ENCODE assay signal across 8 cellular contexts in the genomic region with DNA sequence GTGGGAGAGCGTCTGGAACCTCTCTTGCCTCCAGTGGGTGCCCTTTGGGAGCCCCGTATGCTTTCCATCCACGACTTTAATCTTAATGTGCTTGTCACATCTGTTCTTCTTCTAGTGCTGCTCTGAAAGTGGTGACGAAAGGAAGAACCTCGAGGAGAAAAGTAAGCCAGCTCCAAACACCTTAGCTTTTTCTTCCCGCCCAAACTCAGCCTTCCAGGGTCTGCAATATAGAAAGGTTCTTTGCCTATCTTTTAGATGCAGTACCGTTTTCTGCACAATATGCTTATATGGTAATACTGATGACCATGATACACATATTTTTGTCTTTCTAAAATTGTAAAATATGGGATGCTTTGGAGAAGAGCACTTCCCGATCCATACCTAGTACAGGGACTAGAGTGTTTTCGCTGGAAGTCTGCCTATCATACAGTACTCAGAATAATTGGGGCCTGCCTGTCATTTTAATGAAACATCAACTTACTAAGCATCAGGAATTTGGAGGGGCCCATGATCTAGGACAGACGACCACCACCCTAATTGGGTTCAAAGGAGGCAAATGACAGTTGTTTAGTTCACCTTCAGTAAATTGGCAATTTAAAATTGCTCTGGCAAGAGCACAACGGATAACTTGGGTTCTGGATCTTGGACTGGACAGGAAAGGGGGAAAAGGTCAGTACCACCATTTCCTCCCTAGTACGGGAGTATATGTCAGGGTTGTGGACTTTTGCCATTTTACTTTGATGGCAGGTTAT. TPM values are rescaled to one million over a fixed set of nuclear protein-coding genes. Genes with fewer than 3 reads are reported as not detected.
DNase-seq lines count a peak whose midpoint lies in the region; TF ChIP-seq lines count a peak whose summit lies in the region.

No MANE protein-coding gene starts in this region.

- peak overlapping the region; percentile 94 for H2AFZ ChIP-seq in ACC112 (ENCODE audit: low read length, unreplicated experiment)

- H3K27me3 ChIP-seq in ACC112 (ENCODE audit: insufficient read depth, low read length) = no peaks in the 10 kb centered on the region
- no peaks in the 10 kb centered on the region for H3K27me3 ChIP-seq in HUES64 (ENCODE audit: insufficient read depth, low read length)
- no peaks in the 10 kb centered on the region for H3K27me3 ChIP-seq in muscle layer of duodenum (ENCODE audit: low read depth, low read length)

- H3K4me3 ChIP-seq in ACC112 (ENCODE audit: low read depth, low read length) = peak overlapping the region; percentile 89
- H3K4me3 ChIP-seq in HUES64 (ENCODE audit: low read length) = peak overlapping the region; percentile 92
- H3K4me3 ChIP-seq in cardiac fibroblast (replicated peaks in 1 of 2; ENCODE audit: low read depth in 2 of 2, low read length in 2 of 2) = peak overlapping the region; percentile 99
- H3K4me3 ChIP-seq in muscle layer of duodenum (ENCODE audit: low read depth in 1 of 2, low read length in 2 of 2) = peak overlapping the region; percentile 99 to 100

- 55% methylated on average over 12 of the region's 12 CpGs for WGBS in HUES64

- no peak overlapping the region for H3K27ac ChIP-seq in ACC112 (ENCODE audit: low read depth, low read length)
- H3K27ac ChIP-seq in HUES64 (ENCODE audit: low read depth, low read length) = no peak overlapping the region
- H3K27ac ChIP-seq in muscle layer of duodenum (ENCODE audit: low read length) = peak overlapping the region; percentile 90

- H3K79me2 ChIP-seq in ACC112 (ENCODE audit: control insufficient read depth, insufficient read depth, low read length, unreplicated experiment) = peaks cover 22% of the 10 kb centered on the region

- H3K36me3 ChIP-seq in ACC112 (ENCODE audit: insufficient read depth, low read length) (peaks cover 6% of the 10 kb centered on the region; the same call in 1 of the 2 replicates), HUES64 (ENCODE audit: insufficient read depth, low read length) (peaks cover 28% of the 10 kb centered on the region), muscle layer of duodenum (ENCODE audit: control insufficient read depth in 1 of 2, insufficient read depth in 2 of 2, low read length in 2 of 2) (peaks cover 0 to 8% of the 10 kb centered on the region in 2 donors)

- H3K4me1 ChIP-seq in ACC112 (ENCODE audit: control insufficient read depth, insufficient read depth, low read length, unreplicated experiment) (peaks cover 13% of the 10 kb centered on the region), HUES64 (ENCODE audit: insufficient read depth, low read length) (peaks cover 7% of the 10 kb centered on the region; the same call in 1 of the 2 replicates), muscle layer of duodenum (ENCODE audit: control insufficient read depth in 1 of 2, insufficient read depth in 2 of 2, low read length in 2 of 2) (peaks cover 13 to 14% of the 10 kb centered on the region in 2 donors)

- no peak for TF ChIP-seq CTCF in cardiac fibroblast (IDR thresholded peaks at IDR 0.05; ENCODE audit: low read depth, low read length)

- H3K9me3 ChIP-seq in HUES64 (ENCODE audit: insufficient read depth, low read depth, low read length) = no peaks in the 10 kb centered on the region
- no peaks in the 10 kb centered on the region for H3K9me3 ChIP-seq in muscle layer of duodenum (ENCODE audit: control insufficient read depth in 1 of 2, low read length in 2 of 2)

- peak overlapping the region; percentile 89 for H3K9ac ChIP-seq in HUES64 (ENCODE audit: low read depth, low read length)

- DNase-seq in cardiac fibroblast (ENCODE audit: low read depth in 2 of 2) = peak in 1 of 2 donors; percentile 0
- DNase-seq in GM03348 (ENCODE audit: low spot score) = no peak
- DNase-seq in GM19238 (ENCODE audit: insufficient read length, low spot score) = no peak
- DNase-seq in stimulated activated CD4-positive, alpha-beta T cell treated with anti-CD3 and anti-CD28 coated beads, Interleukin-15, amount 100 ng/mL, for 24 hours = no peak
- no peak for DNase-seq in NCI-H2227 (lab: John Stamatoyannopoulos, UW; ENCODE audit: unreplicated experiment)

RNA-seq across cellular contexts. Expression of gene RINT1, which starts 0.9 kb away (rescaled TPM):
- polyA plus RNA-seq in HUES64 (2013, experiment 1 of 2) = 18.8 TPM
- polyA plus RNA-seq in HUES64 (2013, experiment 2 of 2) = 19.6 TPM

RNA-seq across cellular contexts. Expression of gene PUS7, which starts 10.8 kb away (rescaled TPM):
- polyA plus RNA-seq in HUES64 (2013, experiment 1 of 2) = 40.3 TPM
- 36.3 TPM for polyA plus RNA-seq in HUES64 (2013, experiment 2 of 2)

RNA-seq across cellular contexts. Expression of gene EFCAB10, which starts 48.4 kb away (rescaled TPM):
- polyA plus RNA-seq in HUES64 (2013, experiment 1 of 2) = 1.7 TPM
- polyA plus RNA-seq in HUES64 (2013, experiment 2 of 2) = 3.4 TPM
